30 cellular contexts compared by ENCODE assay signal in the genomic region with DNA sequence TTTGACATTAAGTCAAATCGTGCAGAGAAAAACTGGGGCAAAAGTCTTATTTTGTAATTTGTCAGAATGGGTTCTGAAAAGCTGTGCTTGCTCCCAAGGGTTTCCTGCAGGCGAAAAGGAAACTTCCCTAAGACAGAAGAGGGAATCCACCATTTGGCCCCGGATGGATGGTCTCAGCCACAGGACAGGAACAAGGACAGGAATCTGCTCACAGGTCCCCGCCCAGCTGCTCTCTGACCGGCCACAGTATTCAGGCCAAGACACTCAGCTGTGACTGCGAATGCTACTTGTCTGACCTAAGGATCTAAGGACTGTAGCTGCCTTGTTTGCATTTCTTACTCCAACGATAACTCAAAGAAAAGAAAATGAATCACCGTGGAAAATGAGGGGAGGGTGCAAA.
"Had no signal": no experiment of that assay in that cellular context is flagged by ENCODE, and none has a peak within 500 bp of the region (broad histone marks: within the 10 kb centered on the region; RNA-seq: fewer than 3 reads in every experiment).

No MANE protein-coding gene starts in this region.

- H3K4me3 Mint-ChIP-seq: activated CD8-positive, alpha-beta T cell treated with anti-CD3 and anti-CD28 coated beads for 36 hours; activated naive CD8-positive, alpha-beta T cell treated with anti-CD3 and anti-CD28 coated beads for 36 hours; activated T-cell treated with anti-CD3 and anti-CD28 coated beads, Interleukin-2, amount 50 U/mL, for 72 hours; activated T-helper 17 cell treated with anti-CD3 and anti-CD28 coated beads, Interleukin-2, amount 50 U/mL, for 72 hours had no signal

- ATAC-seq: activated CD8-positive, alpha-beta T cell treated with anti-CD3 and anti-CD28 coated beads for 36 hours; activated T-cell treated with anti-CD3 and anti-CD28 coated beads, Interleukin-2, amount 50 U/mL, for 72 hours; activated T-helper 17 cell treated with anti-CD3 and anti-CD28 coated beads, Interleukin-2, amount 50 U/mL, for 72 hours; Panc1 had no signal

- H3K27ac ChIP-seq: brain microvascular endothelial cell, KMS-11, WERI-Rb-1 had no signal

- H3K36me3 ChIP-seq: brain microvascular endothelial cell, WERI-Rb-1 had no signal

- H3K27ac Mint-ChIP-seq: activated CD8-positive, alpha-beta T cell treated with anti-CD3 and anti-CD28 coated beads for 36 hours; activated naive CD8-positive, alpha-beta T cell treated with anti-CD3 and anti-CD28 coated beads for 36 hours; activated T-cell treated with anti-CD3 and anti-CD28 coated beads, Interleukin-2, amount 50 U/mL, for 72 hours; activated T-helper 17 cell treated with anti-CD3 and anti-CD28 coated beads, Interleukin-2, amount 50 U/mL, for 72 hours had no signal

- H3K9me3 Mint-ChIP-seq: activated CD8-positive, alpha-beta T cell treated with anti-CD3 and anti-CD28 coated beads for 36 hours; activated naive CD8-positive, alpha-beta T cell treated with anti-CD3 and anti-CD28 coated beads for 36 hours; activated T-cell treated with anti-CD3 and anti-CD28 coated beads, Interleukin-2, amount 50 U/mL, for 72 hours; activated T-helper 17 cell treated with anti-CD3 and anti-CD28 coated beads, Interleukin-2, amount 50 U/mL, for 72 hours had no signal

- DNase-seq: activated CD4-positive, alpha-beta T cell treated with anti-CD3 and anti-CD28 coated beads for 1 hour; activated CD4-positive, alpha-beta T cell treated with anti-CD3 and anti-CD28 coated beads for 48 hours; activated CD4-positive, alpha-beta T cell treated with anti-CD3 and anti-CD28 coated beads, Interleukin-2, amount 50 U/mL, for 4 hours; activated CD4-positive, CD25-positive, alpha-beta regulatory T cell; activated CD8-positive, alpha-beta T cell treated with anti-CD3 and anti-CD28 coated beads for 36 hours; activated gamma-delta T cell treated with Interleukin-2 at 50 U/mL for 16 hours; activated naive CD4-positive, alpha-beta T cell treated with anti-CD3 and anti-CD28 coated beads, Interleukin-2, amount 50 U/mL, for 16 hours; activated naive CD8-positive, alpha-beta T cell treated with anti-CD3 and anti-CD28 coated beads for 36 hours; activated T-cell treated with anti-CD3 and anti-CD28 coated beads, Interleukin-2, amount 50 U/mL, for 1 hour; activated T-cell treated with anti-CD3 and anti-CD28 coated beads, Interleukin-2, amount 50 U/mL, for 72 hours; amniotic stem cell; aorta; brain microvascular endothelial cell; MM.1S; MV-4-11; NCI-H1092; NCI-H1436 treated with DMSO at 0.1 percent for 48 hours; NCI-H1694 treated with DMSO at 0.1 percent for 48 hours; NCI-H2029; NCI-H345; NCI-H524 treated with DMSO at 0.1 percent for 48 hours; SHP77 treated with DMSO at 0.1 percent for 48 hours; SW 1271; T-helper 1 cell; T-helper 2 cell; T-helper 9 cell; WERI-Rb-1 had no signal

- H3K4me1 Mint-ChIP-seq: activated T-helper 17 cell treated with anti-CD3 and anti-CD28 coated beads, Interleukin-2, amount 50 U/mL, for 72 hours had no signal

- H3K36me3 Mint-ChIP-seq: activated naive CD8-positive, alpha-beta T cell treated with anti-CD3 and anti-CD28 coated beads for 36 hours had no signal
